ENCODE assay signal across 15 cellular contexts in genomic region chr21:37146320-37147225, GRCh38.
DNase-seq lines count a peak whose midpoint lies in the region; ATAC-seq and TF ChIP-seq lines count a peak whose summit lies in the region.
"Had no signal": no experiment of that assay in that cellular context is flagged by ENCODE, and none has a peak within 500 bp of the region (broad histone marks: within the 10 kb centered on the region; RNA-seq: fewer than 3 reads in every experiment).

No MANE protein-coding gene starts in this region.

- TF ChIP-seq CTCF in fibroblast of pulmonary artery (IDR thresholded peaks at IDR 0.05; ENCODE audit: low read length, missing control alignments): no peak
- no peak for TF ChIP-seq CTCF in progenitor cell of endocrine pancreas (IDR thresholded peaks at IDR 0.05; ENCODE audit: unreplicated experiment)
- no peak for TF ChIP-seq CTCF in transverse colon (IDR thresholded peaks at IDR 0.05)

- TF ChIP-seq POLR2A in transverse colon (IDR thresholded peaks at IDR 0.05): no peak

- intact Hi-C loops in activated CD4-positive, alpha-beta memory T cell treated with anti-CD3 and anti-CD28 coated beads for 36 hours (cut with micrococcal nuclease): no loop called here
- intact Hi-C loops in transverse colon (cut with DNase I; ENCODE audit: low total_unique reads): no loop called here

- H3K36me3 Mint-ChIP-seq in activated CD4-positive, alpha-beta memory T cell treated with anti-CD3 and anti-CD28 coated beads, Interleukin-2, amount 10 ng/mL, durations not matched to agents 7 days and 5 days (ENCODE audit: low read depth): peaks cover 54% of the 10 kb centered on the region
- peaks cover 55% of the 10 kb centered on the region for H3K36me3 Mint-ChIP-seq in activated CD4-positive, alpha-beta memory T cell treated with anti-CD3 and anti-CD28 coated beads for 36 hours
- H3K36me3 Mint-ChIP-seq in progenitor cell of endocrine pancreas (ENCODE audit: insufficient read depth): peaks cover 60% of the 10 kb centered on the region

- no peak for TF ChIP-seq EP300 in transverse colon (IDR thresholded peaks at IDR 0.05; ENCODE audit: low read depth)

- H3K4me1 Mint-ChIP-seq in activated CD4-positive, alpha-beta memory T cell treated with anti-CD3 and anti-CD28 coated beads, Interleukin-2, amount 10 ng/mL, durations not matched to agents 7 days and 5 days: peaks cover 12% of the 10 kb centered on the region
- H3K4me1 Mint-ChIP-seq in activated CD4-positive, alpha-beta memory T cell treated with anti-CD3 and anti-CD28 coated beads for 36 hours (ENCODE audit: low read depth): no peaks in the 10 kb centered on the region
- peaks cover 6% of the 10 kb centered on the region for H3K4me1 Mint-ChIP-seq in progenitor cell of endocrine pancreas (ENCODE audit: low read depth)

- in situ Hi-C loops in transverse colon (cut with MboI; ENCODE audit: low pct_ligation_motif_present in 1 of 4, low pct_unique_long_range_greater_than_20kb in 1 of 4, low sequenced_read_pairs in 3 of 4): no loop called here

- H3K27me3 Mint-ChIP-seq in activated CD4-positive, alpha-beta memory T cell treated with anti-CD3 and anti-CD28 coated beads, Interleukin-2, amount 10 ng/mL, durations not matched to agents 7 days and 5 days: no peaks in the 10 kb centered on the region
- H3K27me3 Mint-ChIP-seq in activated CD4-positive, alpha-beta memory T cell treated with anti-CD3 and anti-CD28 coated beads for 36 hours: no peaks in the 10 kb centered on the region
- no peaks in the 10 kb centered on the region for H3K27me3 Mint-ChIP-seq in progenitor cell of endocrine pancreas
- H3K27me3 Mint-ChIP-seq: activated CD4-positive, alpha-beta T cell treated with anti-CD3 and anti-CD28 coated beads, Interleukin-2, amount 10 ng/mL, durations not matched to agents 7 days and 5 days had no signal

- POLR2A ChIA-PET in activated CD4-positive, alpha-beta memory T cell treated with anti-CD3 and anti-CD28 coated beads, Interleukin-2, amount 10 ng/mL, durations not matched to agents 7 days and 5 days (lab: Charles Lee): no interaction called here
- POLR2A ChIA-PET in activated CD4-positive, alpha-beta memory T cell treated with anti-CD3 and anti-CD28 coated beads for 36 hours (lab: Charles Lee): no interaction called here

- peaks cover 0 to 50% (median 0%) of the 10 kb centered on the region in 4 donors for H3K36me3 ChIP-seq in transverse colon

- H3K27ac Mint-ChIP-seq in activated CD4-positive, alpha-beta memory T cell treated with anti-CD3 and anti-CD28 coated beads, Interleukin-2, amount 10 ng/mL, durations not matched to agents 7 days and 5 days: peak overlapping the region; percentile 11
- no peak overlapping the region for H3K27ac Mint-ChIP-seq in activated CD4-positive, alpha-beta memory T cell treated with anti-CD3 and anti-CD28 coated beads for 36 hours
- peak overlapping the region; percentile 70 for H3K27ac Mint-ChIP-seq in progenitor cell of endocrine pancreas
- H3K27ac Mint-ChIP-seq: activated CD4-positive, alpha-beta T cell treated with anti-CD3 and anti-CD28 coated beads, Interleukin-2, amount 10 ng/mL, durations not matched to agents 7 days and 5 days had no signal

- DNase-seq in activated CD4-positive, alpha-beta memory T cell treated with anti-CD3 and anti-CD28 coated beads, Interleukin-2, amount 10 ng/mL, durations not matched to agents 7 days and 5 days: no peak
- DNase-seq in activated CD4-positive, alpha-beta memory T cell treated with anti-CD3 and anti-CD28 coated beads for 36 hours: no peak
- DNase-seq in NCI-H226 (peak; percentile 4), fibroblast of pulmonary artery (ENCODE audit: low read depth) (peak; percentile 45), progenitor cell of endocrine pancreas (ENCODE audit: low spot score, unreplicated experiment) (no peak), NCI-H2081 treated with DMSO at 0.1 percent for 48 hours (lab: John Stamatoyannopoulos, UW) (no peak), transverse colon (no peak)
- DNase-seq: ACHN; activated CD4-positive, alpha-beta T cell treated with anti-CD3 and anti-CD28 coated beads, Interleukin-2, amount 10 ng/mL, durations not matched to agents 7 days and 5 days; SW 1271; thyroid gland had no signal

- no peaks in the 10 kb centered on the region for H3K27me3 ChIP-seq in transverse colon
- H3K27me3 ChIP-seq: esophagus muscularis mucosa, MG63, thyroid gland had no signal

- H3K4me3 ChIP-seq in fibroblast of pulmonary artery (replicated peaks; ENCODE audit: low read depth, low read length) (no peak overlapping the region), transverse colon (no peak overlapping the region)
- H3K4me3 ChIP-seq: esophagus muscularis mucosa, lung, MG63, thyroid gland had no signal

- WGBS in transverse colon (ENCODE audit: low coverage in 1 of 2), 2 donors: 58 to 72% methylated on average over 5 to 8 of the region's 8 CpGs

- no peak overlapping the region for H3K27ac ChIP-seq in transverse colon
- H3K27ac ChIP-seq: esophagus muscularis mucosa, thyroid gland had no signal

- no peaks in the 10 kb centered on the region for H3K9me3 ChIP-seq in transverse colon
- H3K9me3 ChIP-seq: esophagus muscularis mucosa, MG63, thyroid gland had no signal

- CTCF ChIA-PET in activated CD4-positive, alpha-beta memory T cell treated with anti-CD3 and anti-CD28 coated beads, Interleukin-2, amount 10 ng/mL, durations not matched to agents 7 days and 5 days (lab: Charles Lee): interaction anchor here (0.6 to 0.7 kb wide), 2 partner anchors 21 to 518 kb away, joined by 3 to 5 read pairs; no protein-coding TSS in a partner anchor
- CTCF ChIA-PET in activated CD4-positive, alpha-beta memory T cell treated with anti-CD3 and anti-CD28 coated beads for 36 hours (lab: Charles Lee): no interaction called here

- ATAC-seq in HG02870 (IDR thresholded peaks at IDR 0.05; ENCODE audit: unreplicated experiment): no peak

- no peaks in the 10 kb centered on the region for H3K4me1 ChIP-seq in transverse colon
- H3K4me1 ChIP-seq: esophagus muscularis mucosa, thyroid gland had no signal

- no peaks in the 10 kb centered on the region for H3K9me3 Mint-ChIP-seq in activated CD4-positive, alpha-beta memory T cell treated with anti-CD3 and anti-CD28 coated beads, Interleukin-2, amount 10 ng/mL, durations not matched to agents 7 days and 5 days
- no peaks in the 10 kb centered on the region for H3K9me3 Mint-ChIP-seq in activated CD4-positive, alpha-beta memory T cell treated with anti-CD3 and anti-CD28 coated beads for 36 hours
- peaks cover 4% of the 10 kb centered on the region for H3K9me3 Mint-ChIP-seq in progenitor cell of endocrine pancreas (ENCODE audit: low read depth)

- H3K4me3 Mint-ChIP-seq in activated CD4-positive, alpha-beta memory T cell treated with anti-CD3 and anti-CD28 coated beads, Interleukin-2, amount 10 ng/mL, durations not matched to agents 7 days and 5 days: no peak overlapping the region
- H3K4me3 Mint-ChIP-seq in activated CD4-positive, alpha-beta memory T cell treated with anti-CD3 and anti-CD28 coated beads for 36 hours: no peak overlapping the region
- H3K4me3 Mint-ChIP-seq in progenitor cell of endocrine pancreas (ENCODE audit: low read depth): no peak overlapping the region
- H3K4me3 Mint-ChIP-seq: activated CD4-positive, alpha-beta T cell treated with anti-CD3 and anti-CD28 coated beads, Interleukin-2, amount 10 ng/mL, durations not matched to agents 7 days and 5 days had no signal

Comparison
In these comparisons a context has a peak if more than half of its experiments do, and no peak if none do; other contexts are left out.
1. DNase-seq: peak in NCI-H226 (single experiment) and fibroblast of pulmonary artery (single experiment); none in activated CD4-positive, alpha-beta memory T cell treated with anti-CD3 and anti-CD28 coated beads, Interleukin-2, amount 10 ng/mL, durations not matched to agents 7 days and 5 days (single experiment), activated CD4-positive, alpha-beta memory T cell treated with anti-CD3 and anti-CD28 coated beads for 36 hours (single experiment), progenitor cell of endocrine pancreas (single experiment), NCI-H2081 treated with DMSO at 0.1 percent for 48 hours (single experiment) and transverse colon (single experiment).